14 cellular contexts compared by ENCODE assay signal in genomic region chr11:113387605-113388211, GRCh38. TPM values are rescaled to one million over a fixed set of nuclear protein-coding genes. Genes with fewer than 3 reads are reported as not detected.
A peak's percentile ranks its signal among the peaks of the same experiment; 100 is the strongest.
DNase-seq lines count a peak whose midpoint lies in the region; ATAC-seq and TF ChIP-seq lines count a peak whose summit lies in the region.
"Had no signal": no experiment of that assay in that cellular context is flagged by ENCODE, and none has a peak within 500 bp of the region (broad histone marks: within the 10 kb centered on the region; RNA-seq: fewer than 3 reads in every experiment).

Gene ANKK1, plus strand, starts transcription at chr11:113387779. Its CDS starts 106 bp downstream, at chr11:113387885.

- 23 to 25% methylated on average over 17 to 46 of the region's 46 CpGs for whole genome bisulfite sequencing in endodermal cell (ENCODE audit: insufficient coverage in 1 of 2, insufficient read length in 1 of 2), 2 experiments

- H3K36me3 ChIP-seq in endodermal cell (ENCODE audit: control insufficient read depth, insufficient read depth, low read length) (no peaks in the 10 kb centered on the region), HAP-1 (replicated peaks) (no peaks in the 10 kb centered on the region)
- H3K36me3 ChIP-seq: SJSA1 had no signal

- in situ Hi-C loops in HAP-1 (cut with MboI; ENCODE audit: low sequenced_read_pairs), result no loop called here

- no peak for ATAC-seq in HG03175 (IDR thresholded peaks at IDR 0.05; ENCODE audit: unreplicated experiment)

- H3K4me1 ChIP-seq in endodermal cell (ENCODE audit: control insufficient read depth, insufficient read depth, low read length), result peaks cover 2% of the 10 kb centered on the region
- H3K4me1 ChIP-seq in HAP-1, result no peaks in the 10 kb centered on the region

- peak; percentile 81 for DNase-seq in COLO668 (lab: John Stamatoyannopoulos, UW; ENCODE audit: unreplicated experiment)
- DNase-seq in HuH-7 (ENCODE audit: low spot score), result peak; percentile 30
- peak; percentile 92 for DNase-seq in endodermal cell
- DNase-seq in HAP-1 (ENCODE audit: low spot score in 2 of 2), result no peak
- no peak for DNase-seq in NCI-H2171 treated with DMSO at 0.1 percent for 48 hours (lab: John Stamatoyannopoulos, UW)
- no peak for DNase-seq in COLO829 (ENCODE audit: low spot score)
- DNase-seq: CD4-positive, alpha-beta memory T cell; hippocampal formation; NCI-H2171; stimulated activated CD8-positive, alpha-beta memory T cell treated with anti-CD3 and anti-CD28 coated beads, Interleukin-4, amount 100 ng/mL, for 48 hours had no signal

- H3K27me3 Mint-ChIP-seq in endodermal cell (ENCODE audit: insufficient read depth) (peaks cover 23% of the 10 kb centered on the region), nephron (ENCODE audit: low read depth) (peaks cover 19% of the 10 kb centered on the region)

- H3K4me3 ChIP-seq in endodermal cell (ENCODE audit: low read length) (no peak within 1 kb of the TSS), HAP-1 (no peak within 1 kb of the TSS)
- H3K4me3 ChIP-seq: SJSA1 had no signal

- H3K9me3 Mint-ChIP-seq in endodermal cell (no peaks in the 10 kb centered on the region), nephron (no peaks in the 10 kb centered on the region)
- H3K9me3 Mint-ChIP-seq: CD4-positive, alpha-beta memory T cell had no signal

- H3K27ac Mint-ChIP-seq in endodermal cell, result no peak within 1 kb of the TSS
- H3K27ac Mint-ChIP-seq in nephron, result no peak within 1 kb of the TSS

- TF ChIP-seq CTCF in endodermal cell (conservative IDR thresholded peaks at IDR 0.05), result peak; percentile 96
- peak in 2 of 3 experiments; percentile 31 to 53 for TF ChIP-seq CTCF in nephron (IDR thresholded peaks at IDR 0.05; ENCODE audit: unreplicated experiment in 3 of 3)

- no peak within 1 kb of the TSS for H3K27ac ChIP-seq in endodermal cell (ENCODE audit: low read depth, low read length)
- H3K27ac ChIP-seq: HL-60, SJSA1 had no signal

- peak within 1 kb of the TSS; percentile 39 for H3K4me3 Mint-ChIP-seq in endodermal cell
- peak within 1 kb of the TSS in 1 of 3 experiments; percentile 24 for H3K4me3 Mint-ChIP-seq in nephron
- H3K4me3 Mint-ChIP-seq: CD4-positive, alpha-beta memory T cell had no signal

- H3K9ac ChIP-seq in endodermal cell (ENCODE audit: extremely low read depth, low read length, poor library complexity, severe bottlenecking), result no peak within 1 kb of the TSS

- H3K36me3 Mint-ChIP-seq in endodermal cell (ENCODE audit: low read depth) (no peaks in the 10 kb centered on the region), nephron (ENCODE audit: low read depth) (no peaks in the 10 kb centered on the region)

- H3K9me3 ChIP-seq in endodermal cell (ENCODE audit: control insufficient read depth, low read length) (no peaks in the 10 kb centered on the region), HAP-1 (no peaks in the 10 kb centered on the region)
- H3K9me3 ChIP-seq: SJSA1 had no signal

- peaks cover 46% of the 10 kb centered on the region for H3K27me3 ChIP-seq in endodermal cell (ENCODE audit: control insufficient read depth, insufficient read depth, low read length, poor library complexity, severe bottlenecking)
- H3K27me3 ChIP-seq in HAP-1 (ENCODE audit: low read depth), result peaks cover 15% of the 10 kb centered on the region; the same call in 1 of the 2 replicates
- H3K27me3 ChIP-seq: SJSA1 had no signal

- H3K4me1 Mint-ChIP-seq in endodermal cell (peaks cover 16% of the 10 kb centered on the region), nephron (no peaks in the 10 kb centered on the region)
- H3K4me1 Mint-ChIP-seq: CD4-positive, alpha-beta memory T cell had no signal

RNA-seq across cellular contexts. Expression of gene ANKK1, which starts in this region (rescaled TPM):
- total RNA-seq in endodermal cell, result not detected
- polyA plus RNA-seq in endodermal cell (2013, experiment 1 of 2), result 0.11 TPM
- polyA plus RNA-seq in endodermal cell (2013, experiment 2 of 2), result 0.17 TPM
- total RNA-seq: SJSA1 had no signal

Comparison
In these comparisons a context has a peak if more than half of its experiments do, and no peak if none do; other contexts are left out.
1. Peak in DNase-seq in endodermal cell; RNA of the gene not detected or under 1 TPM.
2. DNase-seq: peak in COLO668 (single experiment) and HuH-7 (single experiment); none in HAP-1 (0 of 2), NCI-H2171 treated with DMSO at 0.1 percent for 48 hours (single experiment) and COLO829 (single experiment).